24 cellular contexts compared by ENCODE assay signal in genomic region chr18:29780814-29781213, GRCh38.
A peak's percentile ranks its signal among the peaks of the same experiment; 100 is the strongest.
DNase-seq lines count a peak whose midpoint lies in the region; ATAC-seq and TF ChIP-seq lines count a peak whose summit lies in the region.
"Had no signal": no experiment of that assay in that cellular context is flagged by ENCODE, and none has a peak within 500 bp of the region (broad histone marks: within the 10 kb centered on the region; RNA-seq: fewer than 3 reads in every experiment).

No MANE protein-coding gene starts in this region.

- H3K4me1 Mint-ChIP-seq in WTC11 = peaks cover 7% of the 10 kb centered on the region

- TF ChIP-seq CTCF in A673 (conservative IDR thresholded peaks at IDR 0.05; ENCODE audit: low read depth, low read length) = no peak
- no peak for TF ChIP-seq CTCF in WTC11 (IDR thresholded peaks at IDR 0.05)

- DNase-seq in A673 (ENCODE audit: low spot score) (peak; percentile 9), WTC11 (ENCODE audit: low spot score) (no peak), mesendoderm (peak; percentile 8), COLO668 (lab: John Stamatoyannopoulos, UW; ENCODE audit: unreplicated experiment) (no peak), HAP-1 (ENCODE audit: low spot score in 2 of 2) (no peak), AG08396 (ENCODE audit: low spot score) (no peak)
- DNase-seq: ACHN, GOT3, Karpas-422, MV-4-11, NCI-H1105, NCI-H1436 treated with DMSO at 0.1 percent for 48 hours, NCI-H187 treated with DMSO at 0.1 percent for 48 hours, NCI-H446 treated with DMSO at 0.1 percent for 48 hours, NCI-H526, OCI-M1, SIG-M5 had no signal

- H3K27ac Mint-ChIP-seq in WTC11 = no peak overlapping the region

- no peak overlapping the region for H2BK5ac ChIP-seq in mesendoderm (ENCODE audit: low read length)

- POLR2A ChIA-PET in A673 (lab: Charles Lee; ENCODE audit: low non-redundant PET) = no interaction called here
- POLR2A ChIA-PET in WTC11 (lab: Charles Lee) = no interaction called here

- H3K56ac ChIP-seq in mesendoderm (ENCODE audit: low read length) = no peak overlapping the region

- peak; percentile 78 for ATAC-seq in WTC11
- ATAC-seq in GM19467 (IDR thresholded peaks at IDR 0.05; ENCODE audit: unreplicated experiment) = no peak
- ATAC-seq: HCT116, HepG2 had no signal

- H3K18ac ChIP-seq in mesendoderm (ENCODE audit: low read length) = no peak overlapping the region

- no TSS peak for BruUV-seq in A673 (replicated peaks; lab: Mats Ljungman, UMichigan)

- no peak overlapping the region for H4K5ac ChIP-seq in mesendoderm (ENCODE audit: low read length)

- H3K27me3 ChIP-seq in A673 (replicated peaks; ENCODE audit: insufficient read depth, low read depth, low read length, poor library complexity) (no peaks in the 10 kb centered on the region), ectodermal cell (ENCODE audit: control insufficient read depth, insufficient read depth, low read length, poor library complexity, severe bottlenecking) (no peaks in the 10 kb centered on the region), mesendoderm (ENCODE audit: insufficient read depth, low read length, poor library complexity) (no peaks in the 10 kb centered on the region), HAP-1 (ENCODE audit: low read depth) (no peaks in the 10 kb centered on the region)

- no peaks in the 10 kb centered on the region for H3K79me2 ChIP-seq in mesendoderm (ENCODE audit: control insufficient read depth, insufficient read depth, low read length)

- H3K27ac ChIP-seq in A673 (ENCODE audit: low read depth, low read length, poor library complexity, severe bottlenecking) (no peak overlapping the region), ectodermal cell (ENCODE audit: insufficient read depth, low read depth, low read length, poor library complexity, severe bottlenecking) (peak overlapping the region; percentile 19), mesendoderm (ENCODE audit: low read depth, low read length) (no peak overlapping the region)
- H3K27ac ChIP-seq: 22Rv1, HL-60, SK-N-MC had no signal

- H2AK5ac ChIP-seq in mesendoderm (ENCODE audit: low read length) = no peak overlapping the region

- H3K9ac ChIP-seq in mesendoderm (ENCODE audit: low read length) = no peak overlapping the region

- no peaks in the 10 kb centered on the region for H3K36me3 Mint-ChIP-seq in WTC11

- no peaks in the 10 kb centered on the region for H3K27me3 Mint-ChIP-seq in WTC11 (ENCODE audit: low read depth)

- H3K23ac ChIP-seq in mesendoderm (ENCODE audit: low read length) = no peak overlapping the region

- H3K4me1 ChIP-seq in A673 (ENCODE audit: insufficient read depth, low read length, poor library complexity, severe bottlenecking) (no peaks in the 10 kb centered on the region), ectodermal cell (ENCODE audit: control insufficient read depth, insufficient read depth, low read length) (peaks cover 7% of the 10 kb centered on the region), mesendoderm (ENCODE audit: control insufficient read depth, low read depth, low read length) (no peaks in the 10 kb centered on the region), HAP-1 (no peaks in the 10 kb centered on the region)

- H2BK15ac ChIP-seq in mesendoderm (replicated peaks; ENCODE audit: low read depth) = no peak overlapping the region

- H3K4me3 ChIP-seq in A673 (ENCODE audit: low read depth, low read length, poor library complexity, severe bottlenecking) (no peak overlapping the region), ectodermal cell (ENCODE audit: insufficient read depth, low read depth, low read length) (no peak overlapping the region), mesendoderm (ENCODE audit: low read length) (no peak overlapping the region), HAP-1 (no peak overlapping the region)
- H3K4me3 ChIP-seq: SK-N-MC had no signal

- peaks cover 7% of the 10 kb centered on the region for H3K9me3 Mint-ChIP-seq in WTC11

- H3K79me1 ChIP-seq in mesendoderm (ENCODE audit: low read length) = no peaks in the 10 kb centered on the region

- no peak overlapping the region for H3K4me2 ChIP-seq in mesendoderm (ENCODE audit: low read length)

- H2BK120ac ChIP-seq in mesendoderm (ENCODE audit: low read depth, low read length) = no peak overlapping the region

- no peak overlapping the region for H3K4ac ChIP-seq in mesendoderm (ENCODE audit: low read depth, low read length)

- 0 to 22% methylated on average over 1 of the region's 1 CpG for WGBS in ectodermal cell, 2 experiments
- no CpG with 5 or more reads among the region's 1 CpG for WGBS in mesendoderm (ENCODE audit: extremely low coverage, insufficient coverage, low lambda C conversion rate)

- H3K36me3 ChIP-seq in A673 (ENCODE audit: insufficient read depth, low read length, poor library complexity, severe bottlenecking) = no peaks in the 10 kb centered on the region
- no peaks in the 10 kb centered on the region for H3K36me3 ChIP-seq in ectodermal cell (ENCODE audit: control insufficient read depth, insufficient read depth, low read length)
- no peaks in the 10 kb centered on the region for H3K36me3 ChIP-seq in mesendoderm (ENCODE audit: control insufficient read depth, insufficient read depth, low read length)
- H3K36me3 ChIP-seq in HAP-1 (replicated peaks) = no peaks in the 10 kb centered on the region

- no peak overlapping the region for H3K4me3 Mint-ChIP-seq in WTC11

- in situ Hi-C loops in HAP-1 (cut with MboI; ENCODE audit: low sequenced_read_pairs) = no loop called here

- H4K8ac ChIP-seq in mesendoderm (ENCODE audit: low read depth, low read length) = no peak overlapping the region

- intact Hi-C loops in A673 (cut with micrococcal nuclease; ENCODE audit: unreplicated experiment) = no loop called here

- CTCF ChIA-PET in A673 (lab: Charles Lee) = no interaction called here
- CTCF ChIA-PET in WTC11 (lab: Charles Lee) = no interaction called here

- H3K9me3 ChIP-seq in A673 (ENCODE audit: low read depth, low read length, poor library complexity, severe bottlenecking) (no peaks in the 10 kb centered on the region), ectodermal cell (ENCODE audit: control insufficient read depth, low read length) (no peaks in the 10 kb centered on the region), HAP-1 (no peaks in the 10 kb centered on the region)

TF ChIP-seq in WTC11, 78 proteins besides CTCF, POLR2A, EP300 and RAD21:
- TF ChIP-seq OVOL2 (CRISPR knock-in tag; IDR thresholded peaks at IDR 0.05; ENCODE audit: borderline replicate concordance) (no peak), ERG (CRISPR knock-in tag; IDR thresholded peaks at IDR 0.05) (no peak), PREB (CRISPR knock-in tag; IDR thresholded peaks at IDR 0.05; ENCODE audit: borderline replicate concordance) (no peak), JAZF1 (CRISPR knock-in tag; IDR thresholded peaks at IDR 0.05) (no peak), TP53 (CRISPR knock-in tag; IDR thresholded peaks at IDR 0.05) (no peak), CREB1 (CRISPR knock-in tag; IDR thresholded peaks at IDR 0.05) (no peak), FOXJ3 (CRISPR knock-in tag; IDR thresholded peaks at IDR 0.05; ENCODE audit: borderline replicate concordance) (no peak), TEAD4 (CRISPR knock-in tag; IDR thresholded peaks at IDR 0.05) (no peak)

Comparison
In these comparisons a context has a peak if more than half of its experiments do, and no peak if none do; other contexts are left out.
1. DNase-seq: peak in A673 (single experiment) and mesendoderm (single experiment); none in WTC11 (single experiment), COLO668 (single experiment), HAP-1 (0 of 2) and AG08396 (single experiment).